In genomic region chr16:49811630-49812334, GRCh38 we compare ENCODE assay signal across 11 cellular contexts. TPM values are rescaled to one million over a fixed set of nuclear protein-coding genes. Genes with fewer than 3 reads are reported as not detected.
DNase-seq lines count a peak whose midpoint lies in the region; ATAC-seq and TF ChIP-seq lines count a peak whose summit lies in the region.
"Had no signal": no experiment of that assay in that cellular context is flagged by ENCODE, and none has a peak within 500 bp of the region (broad histone marks: within the 10 kb centered on the region; RNA-seq: fewer than 3 reads in every experiment).

No MANE protein-coding gene starts in this region.

- WGBS in HUES64, result 49% methylated on average over 13 of the region's 13 CpGs
- 50 to 58% methylated on average over 2 to 13 of the region's 13 CpGs for WGBS in body of pancreas, 2 donors
- WGBS in sigmoid colon, 2 donors, result 79 to 80% methylated on average over 13 of the region's 13 CpGs

- no peaks in the 10 kb centered on the region for H3K27me3 ChIP-seq in HUES64 (ENCODE audit: insufficient read depth, low read length)
- no peaks in the 10 kb centered on the region for H3K27me3 ChIP-seq in body of pancreas
- no peaks in the 10 kb centered on the region for H3K27me3 ChIP-seq in sigmoid colon

- H3K4me1 ChIP-seq in HUES64 (ENCODE audit: insufficient read depth, low read length), result peaks cover 23% of the 10 kb centered on the region
- H3K4me1 ChIP-seq in body of pancreas, result peaks cover 12% of the 10 kb centered on the region
- H3K4me1 ChIP-seq in sigmoid colon, result peaks cover 0 to 11% (median 9%) of the 10 kb centered on the region in 4 donors

- peak; percentile 52 to 78 (median 71) for DNase-seq in body of pancreas
- peak; percentile 26 to 29 for DNase-seq in hippocampal formation (lab: John Stamatoyannopoulos, UW)
- peak; percentile 61 for DNase-seq in retina
- no peak for DNase-seq in sigmoid colon
- no peak for DNase-seq in glomerular visceral epithelial cell (ENCODE audit: extremely low spot score)
- no peak for DNase-seq in activated naive CD4-positive, alpha-beta T cell (lab: John Stamatoyannopoulos, UW)
- DNase-seq: activated CD4-positive, alpha-beta T cell treated with anti-CD3 and anti-CD28 coated beads for 1 hour; CD4-positive, CD25-positive, alpha-beta regulatory T cell; NCI-H2029 had no signal

- H3K9me3 ChIP-seq in HUES64 (ENCODE audit: insufficient read depth, low read depth, low read length) (no peaks in the 10 kb centered on the region), body of pancreas (no peaks in the 10 kb centered on the region), sigmoid colon (no peaks in the 10 kb centered on the region)

- TF ChIP-seq POLR2A in body of pancreas (IDR thresholded peaks at IDR 0.05) (no peak), sigmoid colon (IDR thresholded peaks at IDR 0.05) (no peak)

- intact Hi-C loops in body of pancreas (cut with DNase I), result no loop called here
- intact Hi-C loops in sigmoid colon (cut with DNase I), result no loop called here

- no peak overlapping the region for H3K9ac ChIP-seq in HUES64 (ENCODE audit: low read depth, low read length)

- H3K27ac ChIP-seq in HUES64 (ENCODE audit: low read depth, low read length) (peak overlapping the region; percentile 52; the same call in 1 of the 2 replicates), body of pancreas (no peak overlapping the region), sigmoid colon (peak overlapping the region in 1 of 4 donors; percentile 25)

- no peak for TF ChIP-seq CTCF in body of pancreas (IDR thresholded peaks at IDR 0.05)
- TF ChIP-seq CTCF in sigmoid colon (IDR thresholded peaks at IDR 0.05), result no peak

- TF ChIP-seq EP300 in sigmoid colon (IDR thresholded peaks at IDR 0.05), result no peak

- no peak overlapping the region for H3K4me3 ChIP-seq in HUES64 (ENCODE audit: low read length)
- no peak overlapping the region for H3K4me3 ChIP-seq in body of pancreas
- H3K4me3 ChIP-seq in sigmoid colon, result no peak overlapping the region

- ATAC-seq in body of pancreas, result peak; percentile 74
- ATAC-seq in HG02642 (IDR thresholded peaks at IDR 0.05; ENCODE audit: poor library complexity, unreplicated experiment), result no peak

- H3K36me3 ChIP-seq in HUES64 (ENCODE audit: insufficient read depth, low read length) (peaks cover 6% of the 10 kb centered on the region; the same call in 1 of the 2 replicates), body of pancreas (replicated peaks in 1 of 2; ENCODE audit: insufficient read depth in 1 of 2, low read depth in 2 of 2) (no peaks in the 10 kb centered on the region), sigmoid colon (no peaks in the 10 kb centered on the region)

RNA-seq across cellular contexts. Expression of gene ZNF423, which starts 44.1 kb away (rescaled TPM):
- 39.8 TPM for polyA plus RNA-seq in HUES64 (2013, experiment 1 of 2)
- polyA plus RNA-seq in HUES64 (2013, experiment 2 of 2), result 40.8 TPM
- total RNA-seq in body of pancreas (1 to 10 TPM; 4.2 to 9.2 TPM), sigmoid colon (10 to 100 TPM in 1 of 4 donors, 1 to 10 TPM in 3; 3.6 to 19.7 (median 5.0) TPM)
- 1 to 10 TPM in 2 of 3 donors, under 1 TPM in 1; 0.69 to 3.3 (median 1.2) TPM for polyA plus RNA-seq in sigmoid colon
- polyA plus RNA-seq: CD4-positive, CD25-positive, alpha-beta regulatory T cell had no signal

Comparison
In these comparisons a context has a peak if more than half of its experiments do, and no peak if none do; other contexts are left out.
1. DNase-seq: peak in body of pancreas (4 of 4), hippocampal formation (2 of 2) and retina (single experiment); none in sigmoid colon (single experiment), glomerular visceral epithelial cell (single experiment) and activated naive CD4-positive, alpha-beta T cell (0 of 4).